Comparison of ENCODE assay signal across 23 cellular contexts in the genomic region with DNA sequence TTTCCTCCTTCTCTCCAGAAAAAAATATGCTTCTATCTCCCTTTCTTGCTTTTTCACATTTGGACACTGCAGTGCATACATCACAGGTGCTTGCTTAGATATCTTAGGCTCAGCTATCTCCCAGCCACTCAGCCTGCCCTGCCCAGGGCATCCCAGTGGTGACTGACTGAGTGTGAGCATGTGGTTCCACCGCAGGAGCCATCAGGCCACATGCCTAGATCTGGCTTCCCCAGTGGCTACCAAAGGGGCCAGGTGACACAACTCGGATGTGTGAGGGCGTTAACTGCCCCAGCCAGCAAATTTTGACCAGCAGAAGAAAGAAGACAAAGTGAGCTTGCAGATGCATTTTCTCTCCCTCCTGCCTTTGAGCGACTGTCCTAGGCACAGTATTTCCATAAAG. TPM values are rescaled to one million over a fixed set of nuclear protein-coding genes. Genes with fewer than 3 reads are reported as not detected.
DNase-seq lines count a peak whose midpoint lies in the region; ATAC-seq and TF ChIP-seq lines count a peak whose summit lies in the region.
"Had no signal": no experiment of that assay in that cellular context is flagged by ENCODE, and none has a peak within 500 bp of the region (broad histone marks: within the 10 kb centered on the region; RNA-seq: fewer than 3 reads in every experiment).

No MANE protein-coding gene starts in this region.

- H4K8ac ChIP-seq in mesenchymal stem cell (ENCODE audit: low read length), result no peak overlapping the region

- TF ChIP-seq POLR2A in esophagus muscularis mucosa (IDR thresholded peaks at IDR 0.05; ENCODE audit: low read depth), result no peak

- TF ChIP-seq CTCF in HEK293 (tag by site-specific recombination; IDR thresholded peaks at IDR 0.05) (no peak), RWPE1 (conservative IDR thresholded peaks at IDR 0.05; ENCODE audit: low read depth) (no peak), esophagus muscularis mucosa (IDR thresholded peaks at IDR 0.05) (no peak)

- no peaks in the 10 kb centered on the region for H3K9me3 ChIP-seq in HEK293 (ENCODE audit: control insufficient read depth, insufficient read depth, low read depth, low read length)
- H3K9me3 ChIP-seq in esophagus muscularis mucosa, result peaks cover 0 to 13% (median 0%) of the 10 kb centered on the region in 4 donors
- no peaks in the 10 kb centered on the region for H3K9me3 ChIP-seq in mesenchymal stem cell (ENCODE audit: control insufficient read depth, low read length)
- H3K9me3 ChIP-seq: SJCRH30 had no signal

- H3K4me2 ChIP-seq in mesenchymal stem cell (ENCODE audit: low read length, poor library complexity, severe bottlenecking), result no peak overlapping the region

- no peak overlapping the region for H2BK120ac ChIP-seq in mesenchymal stem cell (ENCODE audit: low read depth, low read length)

- CTCF ChIA-PET in HEK293 (lab: Yijun Ruan, JAX) (interaction anchor here (1.1 kb wide), 1 partner anchor 331 kb away, joined by 3 read pairs; no protein-coding TSS in a partner anchor), RWPE1 (lab: Yijun Ruan, JAX) (no interaction called here), HEK293T (lab: Yijun Ruan, JAX) (interaction anchor here (0.6 kb wide), 1 partner anchor 150 kb away, joined by 3 read pairs; no protein-coding TSS in a partner anchor)

- no peak for DNase-seq in RWPE1 (ENCODE audit: low spot score)
- peak; percentile 90 for DNase-seq in esophagus muscularis mucosa (ENCODE audit: extremely low spot score)
- no peak for DNase-seq in mesenchymal stem cell
- DNase-seq in COR-L47 (lab: John Stamatoyannopoulos, UW), result no peak
- no peak for DNase-seq in HEK293T (ENCODE audit: extremely low spot score)
- no peak for DNase-seq in amniotic stem cell (lab: John Stamatoyannopoulos, UW)
- DNase-seq: CD8-positive, alpha-beta memory T cell; DMS53; GF-D8; H7; MM.1S; NCI-H1048; NCI-H1417 treated with DMSO at 0.1 percent for 48 hours; NCI-H187; NCI-H748 treated with DMSO at 0.1 percent for 48 hours; NK-92 treated with Interleukin-12 subunit alpha and Interleukin-12 subunit beta, amount 100 ng/mL, for 24 hours; SJCRH30 had no signal

- H2AK5ac ChIP-seq in mesenchymal stem cell (ENCODE audit: low read length, severe bottlenecking), result peak overlapping the region; percentile 61

- no peak overlapping the region for H3K18ac ChIP-seq in mesenchymal stem cell (ENCODE audit: low read depth in 1 of 2, low read length in 2 of 2)

- H3K9ac ChIP-seq in mesenchymal stem cell (ENCODE audit: low read length), result no peak overlapping the region

- H3K4me3 ChIP-seq in HEK293 (ENCODE audit: low read depth, low read length), result no peak overlapping the region
- H3K4me3 ChIP-seq in esophagus muscularis mucosa, result no peak overlapping the region
- H3K4me3 ChIP-seq in mesenchymal stem cell (ENCODE audit: insufficient read depth in 1 of 2, low read depth in 1 of 2, low read length in 2 of 2), result no peak overlapping the region
- H3K4me3 ChIP-seq: SJCRH30 had no signal

- H3K27me3 ChIP-seq in esophagus muscularis mucosa (peaks cover 0 to 28% (median 0%) of the 10 kb centered on the region in 4 donors), mesenchymal stem cell (ENCODE audit: control insufficient read depth in 1 of 2, insufficient read depth in 1 of 2, low read length in 2 of 2) (no peaks in the 10 kb centered on the region)
- H3K27me3 ChIP-seq: SJCRH30 had no signal

- no peak for ATAC-seq in HG02623 (IDR thresholded peaks at IDR 0.05; ENCODE audit: unreplicated experiment)
- ATAC-seq: Panc1 had no signal

- H3K4ac ChIP-seq in mesenchymal stem cell (ENCODE audit: low read depth in 1 of 2, low read length in 2 of 2), result no peak overlapping the region

- no peak overlapping the region for H2BK5ac ChIP-seq in mesenchymal stem cell (ENCODE audit: low read depth, low read length, poor library complexity, severe bottlenecking)

- H3K79me1 ChIP-seq in mesenchymal stem cell (replicated peaks; ENCODE audit: low read length, poor library complexity, severe bottlenecking), result no peaks in the 10 kb centered on the region

- H2AFZ ChIP-seq in mesenchymal stem cell (ENCODE audit: low read depth, low read length), result no peak overlapping the region

- no peak for TF ChIP-seq EP300 in esophagus muscularis mucosa (IDR thresholded peaks at IDR 0.05)

- POLR2A ChIA-PET in HEK293 (lab: Yijun Ruan, JAX), result no interaction called here
- POLR2A ChIA-PET in RWPE1 (lab: Yijun Ruan, JAX; ENCODE audit: low non-redundant PET), result no interaction called here
- POLR2A ChIA-PET in HEK293T (lab: Yijun Ruan, JAX), result interaction anchor here (0.6 to 1.2 kb wide), 2 partner anchors 28 to 540 kb away, joined by 3 read pairs; no protein-coding TSS in a partner anchor

- no peak overlapping the region for H2BK12ac ChIP-seq in mesenchymal stem cell (ENCODE audit: low read length in 2 of 2)

- H3K14ac ChIP-seq in mesenchymal stem cell (ENCODE audit: low read length in 2 of 2), result no peak overlapping the region

- WGBS in esophagus muscularis mucosa, result 66% methylated on average over 4 of the region's 4 CpGs
- WGBS in mesenchymal stem cell, result 90% methylated on average over 4 of the region's 4 CpGs

- H2BK15ac ChIP-seq in mesenchymal stem cell (ENCODE audit: low read depth, poor library complexity, severe bottlenecking), result no peak overlapping the region

- no peak overlapping the region for H3K27ac ChIP-seq in HEK293 (ENCODE audit: extremely low read depth, low read depth, low read length)
- peak overlapping the region; percentile 41; the same call in 1 of the 2 replicates for H3K27ac ChIP-seq in RWPE1
- no peak overlapping the region for H3K27ac ChIP-seq in esophagus muscularis mucosa (replicated peaks in 1 of 4)
- no peak overlapping the region for H3K27ac ChIP-seq in mesenchymal stem cell (ENCODE audit: low read length, poor library complexity, severe bottlenecking)
- H3K27ac ChIP-seq: C4-2B, SJCRH30 had no signal

- H3K36me3 ChIP-seq in HEK293 (ENCODE audit: control insufficient read depth in 2 of 2, insufficient read depth in 1 of 2, low read length in 2 of 2) (no peaks in the 10 kb centered on the region), esophagus muscularis mucosa (no peaks in the 10 kb centered on the region), mesenchymal stem cell (ENCODE audit: control insufficient read depth in 1 of 2, insufficient read depth in 2 of 2, low read depth in 1 of 2, low read length in 2 of 2) (no peaks in the 10 kb centered on the region)
- H3K36me3 ChIP-seq: SJCRH30 had no signal

- H4K91ac ChIP-seq in mesenchymal stem cell (ENCODE audit: low read length), result no peak overlapping the region

- no peak overlapping the region for H3K23ac ChIP-seq in mesenchymal stem cell (ENCODE audit: low read length in 2 of 2)

- intact Hi-C loops in esophagus muscularis mucosa (cut with DNase I), result no loop called here

- H3K4me1 ChIP-seq in HEK293 (ENCODE audit: control insufficient read depth, insufficient read depth, low read length) (no peaks in the 10 kb centered on the region), esophagus muscularis mucosa (no peaks in the 10 kb centered on the region), mesenchymal stem cell (ENCODE audit: control insufficient read depth, insufficient read depth, low read depth, low read length) (peaks cover 7% of the 10 kb centered on the region)

TF ChIP-seq in HEK293, 187 proteins besides CTCF, POLR2A, EP300 and RAD21:
- TF ChIP-seq OSR2 (tag by site-specific recombination; IDR thresholded peaks at IDR 0.05) (no peak), ZIC2 (tag by site-specific recombination; IDR thresholded peaks at IDR 0.05) (0 out of 2 replicates have a peak, but pooled peaks have one; percentile 10), ZNF777 (tag by site-specific recombination; IDR thresholded peaks at IDR 0.05; ENCODE audit: borderline replicate concordance) (no peak), ZNF530 (tag by site-specific recombination; IDR thresholded peaks at IDR 0.05; ENCODE audit: low read depth) (no peak), ZNF555 (tag by site-specific recombination; conservative IDR thresholded peaks at IDR 0.05) (no peak), ZNF830 (tag by site-specific recombination; IDR thresholded peaks at IDR 0.05; ENCODE audit: low read depth) (no peak)

TF ChIP-seq in HEK293T, 16 proteins besides CTCF, POLR2A, EP300 and RAD21:
- TF ChIP-seq BHLHE40 (IDR thresholded peaks at IDR 0.05; ENCODE audit: borderline replicate concordance) (no peak), FOXM1 (IDR thresholded peaks at IDR 0.05; ENCODE audit: borderline replicate concordance) (no peak), FOXK2 (IDR thresholded peaks at IDR 0.05) (no peak), ZNF384 (IDR thresholded peaks at IDR 0.05) (no peak), HDGF (IDR thresholded peaks at IDR 0.05; ENCODE audit: borderline replicate concordance) (no peak), LEF1 (IDR thresholded peaks at IDR 0.05; ENCODE audit: borderline replicate concordance) (no peak), SP1 (IDR thresholded peaks at IDR 0.05) (no peak), NFRKB (IDR thresholded peaks at IDR 0.05) (no peak)
TF ChIP-seq in HEK293T: peak in this region for 0.

RNA-seq across cellular contexts. Expression of a gene that starts 25.5 kb away (rescaled TPM):
- total RNA-seq in esophagus muscularis mucosa, result under 1 TPM in 2 of 4 donors, not detected in 2; 0.32 to 0.63 TPM
- polyA plus RNA-seq in mesenchymal stem cell (2013, experiment 1 of 2), result not detected
- not detected for polyA plus RNA-seq in mesenchymal stem cell (2013, experiment 2 of 2)
- total RNA-seq: CD8-positive, alpha-beta memory T cell; LHCN-M2; SJCRH30 had no signal
- polyA plus RNA-seq: CD8-positive, alpha-beta memory T cell had no signal

RNA-seq across cellular contexts. Expression of a gene that starts 29.5 kb away (rescaled TPM):
- 1 to 10 TPM in 1 of 4 donors, not detected in 3; 1.7 TPM for total RNA-seq in esophagus muscularis mucosa
- 0.28 TPM for polyA plus RNA-seq in mesenchymal stem cell (2013, experiment 1 of 2)
- not detected for polyA plus RNA-seq in mesenchymal stem cell (2013, experiment 2 of 2)
- total RNA-seq: CD8-positive, alpha-beta memory T cell; H7; LHCN-M2; NCI-H460 had no signal
- polyA plus RNA-seq: CD8-positive, alpha-beta memory T cell had no signal
